In the genomic region with DNA sequence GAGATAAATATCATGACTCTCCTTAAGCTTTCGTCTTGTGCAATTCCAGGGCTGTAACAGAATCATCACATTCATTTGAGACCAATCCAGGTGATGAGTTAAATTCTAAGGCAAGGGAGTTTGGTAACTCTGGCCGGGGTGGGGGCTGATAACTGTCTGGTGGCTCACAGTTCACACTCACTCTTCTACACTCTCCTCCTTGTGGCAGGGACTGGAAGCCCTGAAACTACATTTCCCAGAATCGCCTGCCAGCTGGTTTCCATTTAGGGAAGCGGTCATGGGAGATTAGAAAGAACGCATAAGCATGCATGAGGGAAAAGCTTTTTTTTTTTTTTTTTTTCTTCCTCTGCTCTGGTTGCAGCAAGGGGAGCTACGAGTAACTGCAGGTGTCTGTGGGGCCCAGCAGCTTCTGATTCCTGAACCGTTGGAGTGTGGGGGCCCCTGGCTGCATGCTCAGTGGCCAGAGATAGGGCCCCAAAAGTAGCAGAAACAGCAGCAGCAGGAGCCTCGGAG, we compare ENCODE assay signal across 8 cellular contexts.
A peak's percentile ranks its signal among the peaks of the same experiment; 100 is the strongest.
DNase-seq lines count a peak whose midpoint lies in the region; ATAC-seq and TF ChIP-seq lines count a peak whose summit lies in the region.

No MANE protein-coding gene starts in this region.

- no peak overlapping the region for H3K27ac Mint-ChIP-seq in osteocyte (ENCODE audit: unreplicated experiment)
- no peak overlapping the region for H3K27ac Mint-ChIP-seq in activated CD4-positive, alpha-beta memory T cell treated with anti-CD3 and anti-CD28 coated beads, Interleukin-2, amount 10 ng/mL, durations not matched to agents 7 days and 5 days

- H3K4me3 Mint-ChIP-seq in osteocyte (ENCODE audit: unreplicated experiment): peak overlapping the region; percentile 12
- H3K4me3 Mint-ChIP-seq in activated CD4-positive, alpha-beta memory T cell treated with anti-CD3 and anti-CD28 coated beads, Interleukin-2, amount 10 ng/mL, durations not matched to agents 7 days and 5 days: no peak overlapping the region

- H3K27ac ChIP-seq in SK-N-MC: no peak overlapping the region

- POLR2A ChIA-PET in activated CD4-positive, alpha-beta memory T cell treated with anti-CD3 and anti-CD28 coated beads, Interleukin-2, amount 10 ng/mL, durations not matched to agents 7 days and 5 days (lab: Charles Lee): no interaction called here

- no peak for ATAC-seq in HG03139 (IDR thresholded peaks at IDR 0.05; ENCODE audit: unreplicated experiment)

- H3K4me1 Mint-ChIP-seq in osteocyte (ENCODE audit: unreplicated experiment): no peaks in the 10 kb centered on the region
- H3K4me1 Mint-ChIP-seq in activated CD4-positive, alpha-beta memory T cell treated with anti-CD3 and anti-CD28 coated beads, Interleukin-2, amount 10 ng/mL, durations not matched to agents 7 days and 5 days: peaks cover 3% of the 10 kb centered on the region

- H3K4me3 ChIP-seq in SK-N-MC (0 out of 2 replicates have a peak overlapping the region, but pooled peaks have one; percentile 12), fibroblast of villous mesenchyme (ENCODE audit: low read depth, low read length) (no peak overlapping the region)

- peaks cover 27% of the 10 kb centered on the region for H3K27me3 Mint-ChIP-seq in osteocyte (ENCODE audit: unreplicated experiment)
- H3K27me3 Mint-ChIP-seq in activated CD4-positive, alpha-beta memory T cell treated with anti-CD3 and anti-CD28 coated beads, Interleukin-2, amount 10 ng/mL, durations not matched to agents 7 days and 5 days: peaks cover 33% of the 10 kb centered on the region

- TF ChIP-seq CTCF in fibroblast of villous mesenchyme (IDR thresholded peaks at IDR 0.05; ENCODE audit: insufficient read depth, low read depth, low read length): peak; percentile 66
- TF ChIP-seq CTCF in osteocyte (IDR thresholded peaks at IDR 0.05): no peak

- H3K9me3 Mint-ChIP-seq in osteocyte (ENCODE audit: unreplicated experiment): no peaks in the 10 kb centered on the region
- H3K9me3 Mint-ChIP-seq in activated CD4-positive, alpha-beta memory T cell treated with anti-CD3 and anti-CD28 coated beads, Interleukin-2, amount 10 ng/mL, durations not matched to agents 7 days and 5 days: no peaks in the 10 kb centered on the region

- H3K9me3 ChIP-seq in SK-N-MC (ENCODE audit: low read depth, low read length): no peaks in the 10 kb centered on the region

- DNase-seq in GM03348 (ENCODE audit: low spot score) (peak; percentile 90), SK-N-MC (ENCODE audit: low read depth, low spot score) (peak; percentile 24), fibroblast of villous mesenchyme (ENCODE audit: low read depth) (peak; percentile 96), osteocyte (ENCODE audit: extremely low spot score, unreplicated experiment) (no peak), NCI-H1436 (lab: John Stamatoyannopoulos, UW) (no peak), COLO668 (lab: John Stamatoyannopoulos, UW; ENCODE audit: unreplicated experiment) (no peak)
- DNase-seq in activated CD4-positive, alpha-beta memory T cell treated with anti-CD3 and anti-CD28 coated beads, Interleukin-2, amount 10 ng/mL, durations not matched to agents 7 days and 5 days: no peak

- no peaks in the 10 kb centered on the region for H3K36me3 ChIP-seq in SK-N-MC (ENCODE audit: insufficient read depth, low read length)

- H3K36me3 Mint-ChIP-seq in osteocyte (ENCODE audit: unreplicated experiment): no peaks in the 10 kb centered on the region
- H3K36me3 Mint-ChIP-seq in activated CD4-positive, alpha-beta memory T cell treated with anti-CD3 and anti-CD28 coated beads, Interleukin-2, amount 10 ng/mL, durations not matched to agents 7 days and 5 days (ENCODE audit: low read depth): no peaks in the 10 kb centered on the region

- no peak overlapping the region for H3K9ac ChIP-seq in SK-N-MC (ENCODE audit: insufficient read length)

- CTCF ChIA-PET in activated CD4-positive, alpha-beta memory T cell treated with anti-CD3 and anti-CD28 coated beads, Interleukin-2, amount 10 ng/mL, durations not matched to agents 7 days and 5 days (lab: Charles Lee): interaction anchor here (0.6 kb wide), 1 partner anchor 78 kb away, joined by 3 read pairs; no protein-coding TSS in a partner anchor

Comparison
In these comparisons a context has a peak if more than half of its experiments do, and no peak if none do; other contexts are left out.
1. DNase-seq: peak in GM03348 (single experiment), SK-N-MC (single experiment) and fibroblast of villous mesenchyme (single experiment); none in osteocyte (single experiment), NCI-H1436 (single experiment), activated CD4-positive, alpha-beta memory T cell treated with anti-CD3 and anti-CD28 coated beads, Interleukin-2, amount 10 ng/mL, durations not matched to agents 7 days and 5 days (single experiment) and COLO668 (single experiment).